In genomic region chr2:196200557-196200956, GRCh38 we compare ENCODE assay signal across 10 cellular contexts. TPM values are rescaled to one million over a fixed set of nuclear protein-coding genes. Genes with fewer than 3 reads are reported as not detected.
A peak's percentile ranks its signal among the peaks of the same experiment; 100 is the strongest.
DNase-seq lines count a peak whose midpoint lies in the region; ATAC-seq, FAIRE-seq and TF ChIP-seq lines count a peak whose summit lies in the region.
"Had no signal": no experiment of that assay in that cellular context is flagged by ENCODE, and none has a peak within 500 bp of the region (broad histone marks: within the 10 kb centered on the region; RNA-seq: fewer than 3 reads in every experiment).

No MANE protein-coding gene starts in this region.

- TF ChIP-seq CTCF in DOHH2 (IDR thresholded peaks at IDR 0.05; ENCODE audit: low read depth, low read length, poor library complexity, severe bottlenecking) = no peak

- H3K4me1 Mint-ChIP-seq in activated CD4-positive, alpha-beta memory T cell treated with anti-CD3 and anti-CD28 coated beads for 36 hours (ENCODE audit: low read depth) = peaks cover 52% of the 10 kb centered on the region

- H3K27me3 Mint-ChIP-seq in activated CD4-positive, alpha-beta memory T cell treated with anti-CD3 and anti-CD28 coated beads for 36 hours = no peaks in the 10 kb centered on the region

- peaks cover 13% of the 10 kb centered on the region for H3K4me1 ChIP-seq in DOHH2 (ENCODE audit: control insufficient read depth, low read length)

- H4K20me1 ChIP-seq in DOHH2 (ENCODE audit: control insufficient read depth, insufficient read depth, low read depth, low read length) = no peaks in the 10 kb centered on the region

- peak overlapping the region; percentile 64 for H3K4me3 Mint-ChIP-seq in activated CD4-positive, alpha-beta memory T cell treated with anti-CD3 and anti-CD28 coated beads for 36 hours

- no peaks in the 10 kb centered on the region for H3K27me3 ChIP-seq in DOHH2 (ENCODE audit: control insufficient read depth, low read length)
- H3K27me3 ChIP-seq: dorsolateral prefrontal cortex had no signal

- no peak overlapping the region for H3K4me3 ChIP-seq in DOHH2 (ENCODE audit: low read length)
- H3K4me3 ChIP-seq: dorsolateral prefrontal cortex had no signal

- CTCF ChIA-PET in activated CD4-positive, alpha-beta memory T cell treated with anti-CD3 and anti-CD28 coated beads for 36 hours (lab: Charles Lee) = interaction anchor here (0.7 to 1.9 kb wide), 6 partner anchors 11 to 76 kb away, joined by 3 to 8 read pairs (median 5); no protein-coding TSS in a partner anchor

- no peaks in the 10 kb centered on the region for H3K9me2 ChIP-seq in DOHH2 (replicated peaks; ENCODE audit: control insufficient read depth, low read length)

- POLR2A ChIA-PET in activated CD4-positive, alpha-beta memory T cell treated with anti-CD3 and anti-CD28 coated beads for 36 hours (lab: Charles Lee) = interaction anchor here (0.9 to 1.0 kb wide), 2 partner anchors 29 to 76 kb away, joined by 3 read pairs; partner anchors contain the start of gene STK17B

- peak overlapping the region; percentile 82 for H3K27ac Mint-ChIP-seq in activated CD4-positive, alpha-beta memory T cell treated with anti-CD3 and anti-CD28 coated beads for 36 hours

- H3K79me2 ChIP-seq in DOHH2 (ENCODE audit: control insufficient read depth, low read length) = no peaks in the 10 kb centered on the region

- no peaks in the 10 kb centered on the region for H3K9me3 ChIP-seq in DOHH2 (ENCODE audit: control insufficient read depth, insufficient read depth, low read length)

- H3K9me3 Mint-ChIP-seq in activated CD4-positive, alpha-beta memory T cell treated with anti-CD3 and anti-CD28 coated beads for 36 hours = no peaks in the 10 kb centered on the region

- peak overlapping the region; percentile 55 for H3K4me2 ChIP-seq in DOHH2 (ENCODE audit: low read length)

- FAIRE-seq in HTR-8/SVneo (lab: Jason Lieb, UNC) = no peak
- FAIRE-seq: keratinocyte had no signal

- H3K36me3 Mint-ChIP-seq in activated CD4-positive, alpha-beta memory T cell treated with anti-CD3 and anti-CD28 coated beads for 36 hours = no peaks in the 10 kb centered on the region

- H3F3A ChIP-seq in DOHH2 (ENCODE audit: control insufficient read depth, insufficient read depth) = peaks cover 12% of the 10 kb centered on the region

- no peak overlapping the region for H3K27ac ChIP-seq in DOHH2 (ENCODE audit: low read depth, low read length)
- H3K27ac ChIP-seq: dorsolateral prefrontal cortex had no signal

- ATAC-seq in HG02981 (IDR thresholded peaks at IDR 0.05; ENCODE audit: unreplicated experiment) = peak; percentile 98

- H3K36me3 ChIP-seq in DOHH2 (ENCODE audit: control insufficient read depth, low read length) = no peaks in the 10 kb centered on the region

- intact Hi-C loops in activated CD4-positive, alpha-beta memory T cell treated with anti-CD3 and anti-CD28 coated beads for 36 hours (cut with micrococcal nuclease) = loop anchor here (1.0 kb wide), 5 partner anchors 11 to 89 kb away; no protein-coding TSS in a partner anchor

- DNase-seq in GM19240 (ENCODE audit: insufficient read length, low spot score) = peak; percentile 29
- DNase-seq in activated CD4-positive, alpha-beta memory T cell treated with anti-CD3 and anti-CD28 coated beads for 36 hours = peak; percentile 61
- DNase-seq in dedifferentiated amniotic fluid mesenchymal stem cell (ENCODE audit: extremely low spot score) = no peak
- no peak for DNase-seq in HTR-8/SVneo (ENCODE audit: insufficient read length, low spot score)
- no peak for DNase-seq in HT-29 (ENCODE audit: low spot score)
- no peak for DNase-seq in GM03348 (ENCODE audit: low spot score)
- DNase-seq: dorsolateral prefrontal cortex had no signal

RNA-seq across cellular contexts. Expression of gene STK17B, which starts 29.2 kb away (rescaled TPM):
- total RNA-seq in activated CD4-positive, alpha-beta memory T cell treated with anti-CD3 and anti-CD28 coated beads for 36 hours = 100 to 1,000 TPM; 175 to 176 TPM
- total RNA-seq in HT-29 (2014; rRNA removed; shearing (Covaris generic)) = 17.4 and 19.0 TPM in 2 replicates

Comparison
In these comparisons a context has a peak if more than half of its experiments do, and no peak if none do; other contexts are left out.
1. DNase-seq: peak in GM19240 (single experiment) and activated CD4-positive, alpha-beta memory T cell treated with anti-CD3 and anti-CD28 coated beads for 36 hours (single experiment); none in dedifferentiated amniotic fluid mesenchymal stem cell (single experiment), HTR-8/SVneo (single experiment), HT-29 (single experiment) and GM03348 (single experiment).